2 cellular contexts compared by ENCODE assay signal in the genomic region with DNA sequence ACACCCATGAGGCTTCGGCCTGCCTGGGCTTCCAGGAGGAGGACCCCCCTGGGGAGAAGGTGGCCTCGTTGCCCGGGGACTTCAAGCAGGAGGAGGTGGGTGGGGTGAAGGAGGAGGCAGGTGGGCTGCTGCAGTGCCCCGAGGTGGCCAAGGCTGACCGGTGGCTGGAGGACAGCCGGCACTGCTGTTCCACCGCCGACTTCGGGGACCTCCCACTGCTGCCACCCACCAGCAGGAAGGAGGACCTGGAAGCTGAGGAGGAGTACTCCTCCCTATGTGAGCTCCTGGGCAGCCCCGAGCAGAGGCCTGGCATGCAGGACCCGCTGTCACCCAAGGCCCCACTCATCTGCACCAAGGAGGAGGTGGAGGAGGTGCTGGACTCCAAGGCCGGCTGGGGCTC.
TF ChIP-seq lines count a peak whose summit lies in the region.

No MANE protein-coding gene starts in this region.

TF ChIP-seq in HCT116, 20 proteins besides CTCF, POLR2A, EP300 and RAD21 (continued from another document):
- TF ChIP-seq, protein P1, sequence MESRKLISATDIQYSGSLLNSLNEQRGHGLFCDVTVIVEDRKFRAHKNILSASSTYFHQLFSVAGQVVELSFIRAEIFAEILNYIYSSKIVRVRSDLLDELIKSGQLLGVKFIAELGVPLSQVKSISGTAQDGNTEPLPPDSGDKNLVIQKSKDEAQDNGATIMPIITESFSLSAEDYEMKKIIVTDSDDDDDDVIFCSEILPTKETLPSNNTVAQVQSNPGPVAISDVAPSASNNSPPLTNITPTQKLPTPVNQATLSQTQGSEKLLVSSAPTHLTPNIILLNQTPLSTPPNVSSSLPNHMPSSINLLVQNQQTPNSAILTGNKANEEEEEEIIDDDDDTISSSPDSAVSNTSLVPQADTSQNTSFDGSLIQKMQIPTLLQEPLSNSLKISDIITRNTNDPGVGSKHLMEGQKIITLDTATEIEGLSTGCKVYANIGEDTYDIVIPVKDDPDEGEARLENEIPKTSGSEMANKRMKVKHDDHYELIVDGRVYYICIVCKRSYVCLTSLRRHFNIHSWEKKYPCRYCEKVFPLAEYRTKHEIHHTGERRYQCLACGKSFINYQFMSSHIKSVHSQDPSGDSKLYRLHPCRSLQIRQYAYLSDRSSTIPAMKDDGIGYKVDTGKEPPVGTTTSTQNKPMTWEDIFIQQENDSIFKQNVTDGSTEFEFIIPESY (IDR thresholded peaks at IDR 0.05; ENCODE audit: extremely low read depth, insufficient replicate concordance, low read length) = no peak
- TF ChIP-seq ZFX (IDR thresholded peaks at IDR 0.05) (no peak), CEBPB (IDR thresholded peaks at IDR 0.05; ENCODE audit: low read depth) (no peak), POLR2AphosphoS5 (IDR thresholded peaks at IDR 0.05; ENCODE audit: low read depth, low read length) (no peak), EGR1 (IDR thresholded peaks at IDR 0.05; ENCODE audit: low read depth) (no peak), JUND (IDR thresholded peaks at IDR 0.05) (no peak), EZH2phosphoT487 (IDR thresholded peaks at IDR 0.05; ENCODE audit: borderline replicate concordance) (no peak)
TF ChIP-seq in HCT116: peak in this region for 0.

TF ChIP-seq in neural cell, 6 proteins besides CTCF, POLR2A, EP300 and RAD21:
- TF ChIP-seq, protein P2, sequence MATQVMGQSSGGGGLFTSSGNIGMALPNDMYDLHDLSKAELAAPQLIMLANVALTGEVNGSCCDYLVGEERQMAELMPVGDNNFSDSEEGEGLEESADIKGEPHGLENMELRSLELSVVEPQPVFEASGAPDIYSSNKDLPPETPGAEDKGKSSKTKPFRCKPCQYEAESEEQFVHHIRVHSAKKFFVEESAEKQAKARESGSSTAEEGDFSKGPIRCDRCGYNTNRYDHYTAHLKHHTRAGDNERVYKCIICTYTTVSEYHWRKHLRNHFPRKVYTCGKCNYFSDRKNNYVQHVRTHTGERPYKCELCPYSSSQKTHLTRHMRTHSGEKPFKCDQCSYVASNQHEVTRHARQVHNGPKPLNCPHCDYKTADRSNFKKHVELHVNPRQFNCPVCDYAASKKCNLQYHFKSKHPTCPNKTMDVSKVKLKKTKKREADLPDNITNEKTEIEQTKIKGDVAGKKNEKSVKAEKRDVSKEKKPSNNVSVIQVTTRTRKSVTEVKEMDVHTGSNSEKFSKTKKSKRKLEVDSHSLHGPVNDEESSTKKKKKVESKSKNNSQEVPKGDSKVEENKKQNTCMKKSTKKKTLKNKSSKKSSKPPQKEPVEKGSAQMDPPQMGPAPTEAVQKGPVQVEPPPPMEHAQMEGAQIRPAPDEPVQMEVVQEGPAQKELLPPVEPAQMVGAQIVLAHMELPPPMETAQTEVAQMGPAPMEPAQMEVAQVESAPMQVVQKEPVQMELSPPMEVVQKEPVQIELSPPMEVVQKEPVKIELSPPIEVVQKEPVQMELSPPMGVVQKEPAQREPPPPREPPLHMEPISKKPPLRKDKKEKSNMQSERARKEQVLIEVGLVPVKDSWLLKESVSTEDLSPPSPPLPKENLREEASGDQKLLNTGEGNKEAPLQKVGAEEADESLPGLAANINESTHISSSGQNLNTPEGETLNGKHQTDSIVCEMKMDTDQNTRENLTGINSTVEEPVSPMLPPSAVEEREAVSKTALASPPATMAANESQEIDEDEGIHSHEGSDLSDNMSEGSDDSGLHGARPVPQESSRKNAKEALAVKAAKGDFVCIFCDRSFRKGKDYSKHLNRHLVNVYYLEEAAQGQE (IDR thresholded peaks at IDR 0.05; ENCODE audit: borderline replicate concordance) = no peak
- TF ChIP-seq TAF1 (IDR thresholded peaks at IDR 0.05; ENCODE audit: low read depth) (no peak), MXI1 (conservative IDR thresholded peaks at IDR 0.05; ENCODE audit: poor library complexity, severe bottlenecking) (no peak), SMC3 (conservative IDR thresholded peaks at IDR 0.05; ENCODE audit: poor library complexity) (no peak), EZH2 (IDR thresholded peaks at IDR 0.05; ENCODE audit: borderline replicate concordance, insufficient read depth, low read length, poor library complexity, severe bottlenecking) (no peak), POLR2AphosphoS5 (IDR thresholded peaks at IDR 0.05) (no peak)
